1 cellular context compared by ENCODE assay signal in the genomic region with DNA sequence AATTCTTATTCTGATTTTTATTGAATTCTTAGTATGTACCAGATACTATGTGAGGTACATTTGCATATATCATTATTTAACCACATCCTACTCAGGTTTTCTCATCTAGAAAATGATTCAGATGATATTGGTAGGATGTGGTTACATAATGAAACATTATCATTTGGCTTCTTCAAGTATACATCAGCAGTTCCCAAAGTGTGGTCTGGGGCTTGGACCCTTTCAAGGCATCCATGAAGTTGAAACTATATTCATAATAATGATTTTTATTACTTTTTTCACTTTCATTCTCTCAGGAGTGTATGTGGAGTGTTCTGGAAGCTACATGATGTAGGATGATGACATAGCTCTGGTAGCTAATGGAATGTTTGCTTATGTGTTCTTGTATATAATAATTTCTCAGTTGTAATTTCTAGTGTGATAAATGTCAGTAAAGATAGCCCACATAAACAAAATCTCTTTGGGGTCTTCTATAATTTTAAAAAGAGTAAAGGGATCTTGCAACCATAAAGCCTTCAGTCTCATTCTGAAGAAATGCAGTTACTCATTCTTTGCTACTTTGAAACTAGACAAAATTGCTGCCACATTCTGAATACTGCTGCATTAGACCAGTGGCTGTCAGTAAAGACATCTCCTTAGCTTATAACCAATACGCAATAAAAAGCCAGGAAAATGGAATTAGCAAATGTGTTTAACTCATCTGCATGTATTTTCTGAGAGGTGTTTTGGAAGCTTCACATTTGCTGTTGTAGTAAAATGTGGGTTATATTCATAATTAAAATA.
TF ChIP-seq lines count a peak whose summit lies in the region.

No MANE protein-coding gene starts in this region.

TF ChIP-seq in SK-N-SH, 30 proteins besides CTCF, POLR2A, EP300 and RAD21:
- TF ChIP-seq, protein P1, sequence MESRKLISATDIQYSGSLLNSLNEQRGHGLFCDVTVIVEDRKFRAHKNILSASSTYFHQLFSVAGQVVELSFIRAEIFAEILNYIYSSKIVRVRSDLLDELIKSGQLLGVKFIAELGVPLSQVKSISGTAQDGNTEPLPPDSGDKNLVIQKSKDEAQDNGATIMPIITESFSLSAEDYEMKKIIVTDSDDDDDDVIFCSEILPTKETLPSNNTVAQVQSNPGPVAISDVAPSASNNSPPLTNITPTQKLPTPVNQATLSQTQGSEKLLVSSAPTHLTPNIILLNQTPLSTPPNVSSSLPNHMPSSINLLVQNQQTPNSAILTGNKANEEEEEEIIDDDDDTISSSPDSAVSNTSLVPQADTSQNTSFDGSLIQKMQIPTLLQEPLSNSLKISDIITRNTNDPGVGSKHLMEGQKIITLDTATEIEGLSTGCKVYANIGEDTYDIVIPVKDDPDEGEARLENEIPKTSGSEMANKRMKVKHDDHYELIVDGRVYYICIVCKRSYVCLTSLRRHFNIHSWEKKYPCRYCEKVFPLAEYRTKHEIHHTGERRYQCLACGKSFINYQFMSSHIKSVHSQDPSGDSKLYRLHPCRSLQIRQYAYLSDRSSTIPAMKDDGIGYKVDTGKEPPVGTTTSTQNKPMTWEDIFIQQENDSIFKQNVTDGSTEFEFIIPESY (IDR thresholded peaks at IDR 0.05; ENCODE audit: borderline replicate concordance, low read depth), result no peak
- no peak for TF ChIP-seq TAF1 (IDR thresholded peaks at IDR 0.05; ENCODE audit: borderline replicate concordance, low read depth, low read length)
- TF ChIP-seq, protein P2, sequence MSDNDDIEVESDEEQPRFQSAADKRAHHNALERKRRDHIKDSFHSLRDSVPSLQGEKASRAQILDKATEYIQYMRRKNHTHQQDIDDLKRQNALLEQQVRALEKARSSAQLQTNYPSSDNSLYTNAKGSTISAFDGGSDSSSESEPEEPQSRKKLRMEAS (IDR thresholded peaks at IDR 0.05; ENCODE audit: low read depth), result no peak
- TF ChIP-seq, protein P3, sequence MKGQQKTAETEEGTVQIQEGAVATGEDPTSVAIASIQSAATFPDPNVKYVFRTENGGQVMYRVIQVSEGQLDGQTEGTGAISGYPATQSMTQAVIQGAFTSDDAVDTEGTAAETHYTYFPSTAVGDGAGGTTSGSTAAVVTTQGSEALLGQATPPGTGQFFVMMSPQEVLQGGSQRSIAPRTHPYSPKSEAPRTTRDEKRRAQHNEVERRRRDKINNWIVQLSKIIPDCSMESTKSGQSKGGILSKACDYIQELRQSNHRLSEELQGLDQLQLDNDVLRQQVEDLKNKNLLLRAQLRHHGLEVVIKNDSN (IDR thresholded peaks at IDR 0.05; ENCODE audit: borderline replicate concordance, low read depth), result no peak
- TF ChIP-seq IRF3 (IDR thresholded peaks at IDR 0.05; ENCODE audit: low read depth, low read length), result no peak
- no peak for TF ChIP-seq YY1 (IDR thresholded peaks at IDR 0.05; ENCODE audit: low read depth)
